ENCODE assay signal across 22 cellular contexts in genomic region chr12:50117057-50117622, GRCh38. TPM values are rescaled to one million over a fixed set of nuclear protein-coding genes. Genes with fewer than 3 reads are reported as not detected.
DNase-seq lines count a peak whose midpoint lies in the region; ATAC-seq and TF ChIP-seq lines count a peak whose summit lies in the region.
"Had no signal": no experiment of that assay in that cellular context is flagged by ENCODE, and none has a peak within 500 bp of the region (broad histone marks: within the 10 kb centered on the region; RNA-seq: fewer than 3 reads in every experiment).

No MANE protein-coding gene starts in this region.

- no peaks in the 10 kb centered on the region for H3K9me3 Mint-ChIP-seq in activated CD4-positive, alpha-beta memory T cell treated with anti-CD3 and anti-CD28 coated beads for 36 hours
- H3K9me3 Mint-ChIP-seq in activated CD4-positive, alpha-beta memory T cell treated with anti-CD3 and anti-CD28 coated beads, Interleukin-2, amount 10 ng/mL, durations not matched to agents 7 days and 5 days: no peaks in the 10 kb centered on the region
- H3K9me3 Mint-ChIP-seq in chondrocyte (ENCODE audit: low read depth) (no peaks in the 10 kb centered on the region), mesothelial cell of epicardium (no peaks in the 10 kb centered on the region)
- H3K9me3 Mint-ChIP-seq: CD4-positive, alpha-beta T cell; natural killer cell treated with Interleukin-12 subunit alpha and Interleukin-12 subunit beta and Interleukin-15 and Interleukin-18, amount 100 ng/mL, for 72 hours had no signal

- H3K4me3 ChIP-seq in lower lobe of right lung: no peak overlapping the region
- no peak overlapping the region for H3K4me3 ChIP-seq in thyroid gland (replicated peaks in 1 of 3)
- H3K4me3 ChIP-seq: A549, dorsolateral prefrontal cortex, esophagus squamous epithelium, tibial nerve had no signal

- H3K4me1 Mint-ChIP-seq in activated CD4-positive, alpha-beta memory T cell treated with anti-CD3 and anti-CD28 coated beads for 36 hours (ENCODE audit: low read depth): peaks cover 36% of the 10 kb centered on the region
- peaks cover 27% of the 10 kb centered on the region for H3K4me1 Mint-ChIP-seq in activated CD4-positive, alpha-beta memory T cell treated with anti-CD3 and anti-CD28 coated beads, Interleukin-2, amount 10 ng/mL, durations not matched to agents 7 days and 5 days
- H3K4me1 Mint-ChIP-seq in chondrocyte (ENCODE audit: low read depth) (peaks cover 19% of the 10 kb centered on the region), mesothelial cell of epicardium (peaks cover 12% of the 10 kb centered on the region)

- POLR2A ChIA-PET in activated CD4-positive, alpha-beta memory T cell treated with anti-CD3 and anti-CD28 coated beads for 36 hours (lab: Charles Lee): interaction anchor here (1.3 kb wide), 1 partner anchor 32 kb away, joined by 3 read pairs; the partner anchor contains the start of gene SMARCD1
- POLR2A ChIA-PET in activated CD4-positive, alpha-beta memory T cell treated with anti-CD3 and anti-CD28 coated beads, Interleukin-2, amount 10 ng/mL, durations not matched to agents 7 days and 5 days (lab: Charles Lee): interaction anchor here (1.1 to 1.5 kb wide), 2 partner anchors 11 to 33 kb away, joined by 3 to 6 read pairs; no protein-coding TSS in a partner anchor

- H3K27me3 ChIP-seq in lower lobe of right lung (ENCODE audit: low read depth) (no peaks in the 10 kb centered on the region), thyroid gland (no peaks in the 10 kb centered on the region)
- H3K27me3 ChIP-seq: dorsolateral prefrontal cortex, esophagus squamous epithelium, tibial nerve had no signal

- H3K4me3 Mint-ChIP-seq in activated CD4-positive, alpha-beta memory T cell treated with anti-CD3 and anti-CD28 coated beads for 36 hours: no peak overlapping the region
- H3K4me3 Mint-ChIP-seq in activated CD4-positive, alpha-beta memory T cell treated with anti-CD3 and anti-CD28 coated beads, Interleukin-2, amount 10 ng/mL, durations not matched to agents 7 days and 5 days: no peak overlapping the region
- H3K4me3 Mint-ChIP-seq in chondrocyte (ENCODE audit: unreplicated experiment) (no peak overlapping the region), mesothelial cell of epicardium (no peak overlapping the region)
- H3K4me3 Mint-ChIP-seq: natural killer cell treated with Interleukin-12 subunit alpha and Interleukin-12 subunit beta and Interleukin-15 and Interleukin-18, amount 100 ng/mL, for 72 hours had no signal

- peaks cover 66% of the 10 kb centered on the region for H3K36me3 ChIP-seq in lower lobe of right lung
- peaks cover 8 to 10% of the 10 kb centered on the region in 2 donors for H3K36me3 ChIP-seq in thyroid gland

- H3K27me3 Mint-ChIP-seq in activated CD4-positive, alpha-beta memory T cell treated with anti-CD3 and anti-CD28 coated beads for 36 hours: no peaks in the 10 kb centered on the region
- H3K27me3 Mint-ChIP-seq in activated CD4-positive, alpha-beta memory T cell treated with anti-CD3 and anti-CD28 coated beads, Interleukin-2, amount 10 ng/mL, durations not matched to agents 7 days and 5 days: no peaks in the 10 kb centered on the region
- no peaks in the 10 kb centered on the region for H3K27me3 Mint-ChIP-seq in chondrocyte (ENCODE audit: low read depth)
- no peaks in the 10 kb centered on the region for H3K27me3 Mint-ChIP-seq in mesothelial cell of epicardium (ENCODE audit: low read depth)
- H3K27me3 Mint-ChIP-seq: CD4-positive, alpha-beta T cell; natural killer cell treated with Interleukin-12 subunit alpha and Interleukin-12 subunit beta and Interleukin-15 and Interleukin-18, amount 100 ng/mL, for 72 hours had no signal

- H3K27ac ChIP-seq in lower lobe of right lung (peak overlapping the region; percentile 13), thyroid gland (peak overlapping the region; percentile 80 to 84 (median 81))
- H3K27ac ChIP-seq: A549, tibial nerve had no signal

- CTCF ChIA-PET in activated CD4-positive, alpha-beta memory T cell treated with anti-CD3 and anti-CD28 coated beads for 36 hours (lab: Charles Lee): interaction anchor here (1.2 to 9.4 kb wide), 2 partner anchors 11 to 19 kb away, joined by 3 to 128 read pairs; no protein-coding TSS in a partner anchor
- CTCF ChIA-PET in activated CD4-positive, alpha-beta memory T cell treated with anti-CD3 and anti-CD28 coated beads, Interleukin-2, amount 10 ng/mL, durations not matched to agents 7 days and 5 days (lab: Charles Lee): interaction anchor here (0.9 to 1.9 kb wide), 5 partner anchors 15 to 197 kb away, joined by 3 to 5 read pairs (median 4); no protein-coding TSS in a partner anchor

- H3K9me3 ChIP-seq in lower lobe of right lung (no peaks in the 10 kb centered on the region), thyroid gland (no peaks in the 10 kb centered on the region)
- H3K9me3 ChIP-seq: A549, esophagus squamous epithelium, tibial nerve had no signal

- peak; percentile 6 for DNase-seq in activated CD4-positive, alpha-beta memory T cell treated with anti-CD3 and anti-CD28 coated beads for 36 hours
- DNase-seq in activated CD4-positive, alpha-beta memory T cell treated with anti-CD3 and anti-CD28 coated beads, Interleukin-2, amount 10 ng/mL, durations not matched to agents 7 days and 5 days: no peak
- DNase-seq in chondrocyte (ENCODE audit: low spot score): peak; percentile 26
- DNase-seq in lower lobe of right lung: peak; percentile 64
- peak; percentile 87 to 91 for DNase-seq in thyroid gland
- no peak for DNase-seq in mesothelial cell of epicardium (ENCODE audit: low spot score in 2 of 2, unreplicated experiment in 2 of 2)
- DNase-seq in NCI-H2196 treated with DMSO at 0.1 percent for 48 hours (lab: John Stamatoyannopoulos, UW; ENCODE audit: unreplicated experiment): no peak
- DNase-seq in hepatic stellate cell (ENCODE audit: low spot score): no peak
- DNase-seq: activated CD4-positive, alpha-beta T cell treated with anti-CD3 and anti-CD28 coated beads, Interleukin-2, amount 50 U/mL, for 4 hours; activated effector memory CD4-positive, alpha-beta T cell treated with Interleukin-2 at 50 U/mL for 16 hours; dorsolateral prefrontal cortex; esophagus squamous epithelium; hippocampal formation; NCI-H1694 treated with DMSO at 0.1 percent for 48 hours; NCI-H524; OCI-M1; retina; stimulated activated CD4-positive, alpha-beta T cell treated with anti-CD3 and anti-CD28 coated beads, Interleukin-2, amount 100 ng/mL, for 24 hours had no signal

- H3K4me1 ChIP-seq in lower lobe of right lung: peaks cover 35% of the 10 kb centered on the region
- H3K4me1 ChIP-seq in thyroid gland: peaks cover 24 to 55% of the 10 kb centered on the region in 2 donors

- 50 to 53% methylated on average over 6 of the region's 6 CpGs for WGBS in thyroid gland, 2 donors

- peaks cover 24% of the 10 kb centered on the region for H3K36me3 Mint-ChIP-seq in activated CD4-positive, alpha-beta memory T cell treated with anti-CD3 and anti-CD28 coated beads for 36 hours
- peaks cover 51% of the 10 kb centered on the region for H3K36me3 Mint-ChIP-seq in activated CD4-positive, alpha-beta memory T cell treated with anti-CD3 and anti-CD28 coated beads, Interleukin-2, amount 10 ng/mL, durations not matched to agents 7 days and 5 days (ENCODE audit: low read depth)
- H3K36me3 Mint-ChIP-seq in chondrocyte (ENCODE audit: low read depth) (peaks cover 15% of the 10 kb centered on the region), mesothelial cell of epicardium (peaks cover 8% of the 10 kb centered on the region)

- H3K27ac Mint-ChIP-seq in activated CD4-positive, alpha-beta memory T cell treated with anti-CD3 and anti-CD28 coated beads for 36 hours: no peak overlapping the region
- no peak overlapping the region for H3K27ac Mint-ChIP-seq in activated CD4-positive, alpha-beta memory T cell treated with anti-CD3 and anti-CD28 coated beads, Interleukin-2, amount 10 ng/mL, durations not matched to agents 7 days and 5 days
- peak overlapping the region; percentile 18 for H3K27ac Mint-ChIP-seq in chondrocyte (ENCODE audit: unreplicated experiment)
- H3K27ac Mint-ChIP-seq in mesothelial cell of epicardium: no peak overlapping the region
- H3K27ac Mint-ChIP-seq: CD4-positive, alpha-beta T cell had no signal

- intact Hi-C loops in activated CD4-positive, alpha-beta memory T cell treated with anti-CD3 and anti-CD28 coated beads for 36 hours (cut with micrococcal nuclease): loop anchor here (10.0 kb wide), 1 partner anchor 198 kb away; no protein-coding TSS in a partner anchor
- intact Hi-C loops in lower lobe of right lung (cut with DNase I) (no loop called here), thyroid gland (cut with DNase I) (no loop called here)

- peak; percentile 85 to 91 for ATAC-seq in lower lobe of right lung
- ATAC-seq: A549; natural killer cell treated with Interleukin-12 subunit alpha and Interleukin-12 subunit beta and Interleukin-15 and Interleukin-18, amount 100 ng/mL, for 72 hours had no signal

- TF ChIP-seq POLR2A in thyroid gland (IDR thresholded peaks at IDR 0.05): no peak

- TF ChIP-seq CTCF in chondrocyte (IDR thresholded peaks at IDR 0.05): no peak
- TF ChIP-seq CTCF in lower lobe of right lung (IDR thresholded peaks at IDR 0.05): no peak
- no peak for TF ChIP-seq CTCF in thyroid gland (IDR thresholded peaks at IDR 0.05)
- no peak for TF ChIP-seq CTCF in mesothelial cell of epicardium (IDR thresholded peaks at IDR 0.05; ENCODE audit: unreplicated experiment)

RNA-seq across cellular contexts. Expression of gene COX14, which starts 5.1 kb away (rescaled TPM):
- total RNA-seq in activated CD4-positive, alpha-beta memory T cell treated with anti-CD3 and anti-CD28 coated beads for 36 hours: 10 to 100 TPM; 46.1 to 48.7 TPM
- total RNA-seq in activated CD4-positive, alpha-beta memory T cell treated with anti-CD3 and anti-CD28 coated beads, Interleukin-2, amount 10 ng/mL, durations not matched to agents 7 days and 5 days: 10 to 100 TPM; 53.5 to 55.3 TPM
- total RNA-seq in chondrocyte (37.8 to 53.1 TPM (median 44.7 TPM) in 3 replicates), lower lobe of right lung (68.0 TPM), thyroid gland (100 to 1,000 TPM in 2 of 4 donors, 10 to 100 TPM in 2; 40.6 to 135 (median 90.9) TPM), mesothelial cell of epicardium (24.2 to 25.0 TPM (median 24.8 TPM) in 3 replicates)

RNA-seq across cellular contexts. Expression of gene GPD1, which starts 13.3 kb away (rescaled TPM):
- under 1 TPM; 0.10 to 0.34 TPM for total RNA-seq in activated CD4-positive, alpha-beta memory T cell treated with anti-CD3 and anti-CD28 coated beads for 36 hours
- under 1 TPM; 0.28 to 0.40 TPM for total RNA-seq in activated CD4-positive, alpha-beta memory T cell treated with anti-CD3 and anti-CD28 coated beads, Interleukin-2, amount 10 ng/mL, durations not matched to agents 7 days and 5 days
- total RNA-seq in chondrocyte (0.46 TPM in 1 of 3 replicates, not detected in the others), lower lobe of right lung (67.0 TPM), thyroid gland (10 to 100 TPM in 1 of 4 donors, 1 to 10 TPM in 3; 5.1 to 10.6 (median 7.1) TPM), mesothelial cell of epicardium (0.72 to 1.2 TPM (median 1.1 TPM) in 3 replicates)

RNA-seq across cellular contexts. Expression of gene SMARCD1, which starts 32.0 kb away (rescaled TPM):
- 10 to 100 TPM; 56.1 to 56.3 TPM for total RNA-seq in activated CD4-positive, alpha-beta memory T cell treated with anti-CD3 and anti-CD28 coated beads for 36 hours
- total RNA-seq in activated CD4-positive, alpha-beta memory T cell treated with anti-CD3 and anti-CD28 coated beads, Interleukin-2, amount 10 ng/mL, durations not matched to agents 7 days and 5 days: 10 to 100 TPM; 57.3 to 63.3 TPM
- total RNA-seq in chondrocyte (50.8 to 55.7 TPM (median 52.0 TPM) in 3 replicates), lower lobe of right lung (44.2 TPM), thyroid gland (10 to 100 TPM; 67.2 to 92.9 (median 74.7) TPM), mesothelial cell of epicardium (112 to 122 TPM (median 113 TPM) in 3 replicates)

RNA-seq across cellular contexts. Expression of gene CERS5, which starts 50.0 kb away (rescaled TPM):
- total RNA-seq in activated CD4-positive, alpha-beta memory T cell treated with anti-CD3 and anti-CD28 coated beads for 36 hours: 10 to 100 TPM; 59.5 to 63.0 TPM
- 10 to 100 TPM; 48.4 to 56.3 TPM for total RNA-seq in activated CD4-positive, alpha-beta memory T cell treated with anti-CD3 and anti-CD28 coated beads, Interleukin-2, amount 10 ng/mL, durations not matched to agents 7 days and 5 days
- total RNA-seq in chondrocyte: 77.2 to 81.3 TPM (median 80.9 TPM) in 3 replicates
- total RNA-seq in lower lobe of right lung: 37.7 TPM
- total RNA-seq in thyroid gland: 10 to 100 TPM; 20.2 to 34.9 (median 29.5) TPM
- total RNA-seq in mesothelial cell of epicardium: 70.4 to 77.1 TPM (median 75.3 TPM) in 3 replicates

RNA-seq across cellular contexts. Expression of gene ASIC1, which starts 59.7 kb away (rescaled TPM):
- total RNA-seq in activated CD4-positive, alpha-beta memory T cell treated with anti-CD3 and anti-CD28 coated beads for 36 hours: 1 to 10 TPM; 1.1 to 1.6 TPM
- total RNA-seq in activated CD4-positive, alpha-beta memory T cell treated with anti-CD3 and anti-CD28 coated beads, Interleukin-2, amount 10 ng/mL, durations not matched to agents 7 days and 5 days: under 1 TPM; 0.91 to 0.98 TPM
- total RNA-seq in chondrocyte (2.5 to 4.4 TPM (median 3.9 TPM) in 3 replicates), lower lobe of right lung (1.6 TPM), thyroid gland (1 to 10 TPM in 1 of 4 donors, under 1 TPM in 3; 0.13 to 1.9 (median 0.43) TPM), mesothelial cell of epicardium (6.1 to 7.2 TPM (median 6.6 TPM) in 3 replicates)

Comparison
In these comparisons a context has a peak if more than half of its experiments do, and no peak if none do; other contexts are left out.
1. DNase-seq: peak in activated CD4-positive, alpha-beta memory T cell treated with anti-CD3 and anti-CD28 coated beads for 36 hours (single experiment), chondrocyte (single experiment), lower lobe of right lung (single experiment) and thyroid gland (2 of 2); none in activated CD4-positive, alpha-beta memory T cell treated with anti-CD3 and anti-CD28 coated beads, Interleukin-2, amount 10 ng/mL, durations not matched to agents 7 days and 5 days (single experiment), mesothelial cell of epicardium (0 of 2), NCI-H2196 treated with DMSO at 0.1 percent for 48 hours (single experiment) and hepatic stellate cell (single experiment).